Comparison of ENCODE assay signal across 24 cellular contexts in the genomic region with DNA sequence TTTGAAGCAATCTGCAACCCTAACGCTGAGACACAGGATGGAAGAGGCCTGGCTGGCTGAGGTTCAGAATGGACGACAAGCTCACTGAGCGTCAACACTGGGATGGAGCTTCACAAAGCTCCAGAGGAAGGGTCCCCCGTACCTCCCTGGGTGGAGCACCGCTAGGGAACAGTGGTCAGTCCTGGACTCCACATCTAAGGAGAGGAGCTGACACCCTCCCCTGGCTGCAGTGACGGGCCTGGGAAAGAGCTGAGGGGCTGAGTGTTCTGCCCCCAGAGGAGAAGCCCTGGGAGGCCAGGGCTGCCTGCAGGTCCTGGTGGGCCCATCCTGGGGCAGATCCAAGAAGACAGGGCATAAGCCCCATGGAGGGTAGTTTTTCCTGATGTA.
"Had no signal": no experiment of that assay in that cellular context is flagged by ENCODE, and none has a peak within 500 bp of the region (broad histone marks: within the 10 kb centered on the region; RNA-seq: fewer than 3 reads in every experiment).

No MANE protein-coding gene starts in this region.

- DNase-seq: activated CD4-positive, alpha-beta T cell treated with anti-CD3 and anti-CD28 coated beads, Interleukin-2, amount 10 ng/mL, durations not matched to agents 24 days and 14 days; activated CD4-positive, CD25-positive, alpha-beta regulatory T cell; activated CD8-positive, alpha-beta memory T cell treated with anti-CD3 and anti-CD28 coated beads, Interleukin-2, amount 10 ng/mL, durations not matched to agents 7 days and 5 days; activated CD8-positive, alpha-beta T cell treated with anti-CD3 and anti-CD28 coated beads for 36 hours; activated gamma-delta T cell treated with Interleukin-2 at 50 U/mL for 16 hours; central memory CD4-positive, alpha-beta T cell; hypothalamus; left ventricle myocardium superior; mammary epithelial cell; midbrain; retina; stimulated activated CD4-positive, alpha-beta T cell treated with anti-CD3 and anti-CD28 coated beads, Interleukin-2, amount 100 ng/mL, for 48 hours; stimulated activated CD8-positive, alpha-beta memory T cell treated with anti-CD3 and anti-CD28 coated beads, Interleukin-4, amount 100 ng/mL, for 48 hours; stimulated activated naive B cell treated with anti-CD40 and anti-IgM and Interleukin-4, amounts not matched to agents 10 μg/mL and 1 μg/mL and 100 μg/mL, for 72 hours; T-helper 9 cell; transverse colon had no signal

- H3K36me3 ChIP-seq: adrenal gland, gastroesophageal sphincter, neutrophil, transverse colon had no signal

- H3K4me3 Mint-ChIP-seq: activated CD4-positive, alpha-beta T cell treated with anti-CD3 and anti-CD28 coated beads, Interleukin-2, amount 10 ng/mL, durations not matched to agents 24 days and 14 days; activated CD8-positive, alpha-beta memory T cell treated with anti-CD3 and anti-CD28 coated beads, Interleukin-2, amount 10 ng/mL, durations not matched to agents 7 days and 5 days; activated CD8-positive, alpha-beta T cell treated with anti-CD3 and anti-CD28 coated beads for 36 hours; activated naive CD8-positive, alpha-beta T cell; nephron; stimulated activated naive B cell treated with anti-CD40 and anti-IgM and Interleukin-4, amounts not matched to agents 10 μg/mL and 1 μg/mL and 100 μg/mL, for 72 hours had no signal

- H3K27me3 Mint-ChIP-seq: activated CD8-positive, alpha-beta memory T cell treated with anti-CD3 and anti-CD28 coated beads, Interleukin-2, amount 10 ng/mL, durations not matched to agents 7 days and 5 days; activated CD8-positive, alpha-beta T cell treated with anti-CD3 and anti-CD28 coated beads for 36 hours; activated naive CD8-positive, alpha-beta T cell had no signal

- H3K9me3 Mint-ChIP-seq: activated CD4-positive, alpha-beta T cell treated with anti-CD3 and anti-CD28 coated beads, Interleukin-2, amount 10 ng/mL, durations not matched to agents 24 days and 14 days; activated CD8-positive, alpha-beta T cell treated with anti-CD3 and anti-CD28 coated beads for 36 hours; nephron; stimulated activated naive B cell treated with anti-CD40 and anti-IgM and Interleukin-4, amounts not matched to agents 10 μg/mL and 1 μg/mL and 100 μg/mL, for 72 hours had no signal

- H3K4me1 Mint-ChIP-seq: activated CD4-positive, alpha-beta T cell treated with anti-CD3 and anti-CD28 coated beads, Interleukin-2, amount 10 ng/mL, durations not matched to agents 24 days and 14 days; activated CD8-positive, alpha-beta memory T cell treated with anti-CD3 and anti-CD28 coated beads, Interleukin-2, amount 10 ng/mL, durations not matched to agents 7 days and 5 days had no signal

- FAIRE-seq: astrocyte had no signal

- H3K4me1 ChIP-seq: adrenal gland had no signal

- ATAC-seq: activated CD8-positive, alpha-beta memory T cell treated with anti-CD3 and anti-CD28 coated beads, Interleukin-2, amount 10 ng/mL, durations not matched to agents 7 days and 5 days; activated CD8-positive, alpha-beta T cell treated with anti-CD3 and anti-CD28 coated beads for 36 hours; gastroesophageal sphincter; left ventricle myocardium superior; stimulated activated naive B cell treated with anti-CD40 and anti-IgM and Interleukin-4, amounts not matched to agents 10 μg/mL and 1 μg/mL and 100 μg/mL, for 72 hours had no signal

- H3K9me3 ChIP-seq: adrenal gland, gastroesophageal sphincter, neutrophil, transverse colon had no signal

- H3K27ac ChIP-seq: adrenal gland, dorsolateral prefrontal cortex, gastroesophageal sphincter, neutrophil, transverse colon had no signal

- H3K36me3 Mint-ChIP-seq: activated CD8-positive, alpha-beta memory T cell treated with anti-CD3 and anti-CD28 coated beads, Interleukin-2, amount 10 ng/mL, durations not matched to agents 7 days and 5 days; activated naive CD8-positive, alpha-beta T cell had no signal

- H3K27me3 ChIP-seq: adrenal gland, dorsolateral prefrontal cortex, neutrophil, transverse colon had no signal

- H3K27ac Mint-ChIP-seq: activated CD4-positive, alpha-beta T cell treated with anti-CD3 and anti-CD28 coated beads, Interleukin-2, amount 10 ng/mL, durations not matched to agents 24 days and 14 days; activated CD8-positive, alpha-beta memory T cell treated with anti-CD3 and anti-CD28 coated beads, Interleukin-2, amount 10 ng/mL, durations not matched to agents 7 days and 5 days; activated CD8-positive, alpha-beta T cell treated with anti-CD3 and anti-CD28 coated beads for 36 hours; activated naive CD8-positive, alpha-beta T cell; nephron; progenitor cell of endocrine pancreas; stimulated activated naive B cell treated with anti-CD40 and anti-IgM and Interleukin-4, amounts not matched to agents 10 μg/mL and 1 μg/mL and 100 μg/mL, for 72 hours had no signal

- H3K4me3 ChIP-seq: adrenal gland, dorsolateral prefrontal cortex, gastroesophageal sphincter, transverse colon had no signal
